Comparison of ENCODE assay signal across 26 cellular contexts in the genomic region with DNA sequence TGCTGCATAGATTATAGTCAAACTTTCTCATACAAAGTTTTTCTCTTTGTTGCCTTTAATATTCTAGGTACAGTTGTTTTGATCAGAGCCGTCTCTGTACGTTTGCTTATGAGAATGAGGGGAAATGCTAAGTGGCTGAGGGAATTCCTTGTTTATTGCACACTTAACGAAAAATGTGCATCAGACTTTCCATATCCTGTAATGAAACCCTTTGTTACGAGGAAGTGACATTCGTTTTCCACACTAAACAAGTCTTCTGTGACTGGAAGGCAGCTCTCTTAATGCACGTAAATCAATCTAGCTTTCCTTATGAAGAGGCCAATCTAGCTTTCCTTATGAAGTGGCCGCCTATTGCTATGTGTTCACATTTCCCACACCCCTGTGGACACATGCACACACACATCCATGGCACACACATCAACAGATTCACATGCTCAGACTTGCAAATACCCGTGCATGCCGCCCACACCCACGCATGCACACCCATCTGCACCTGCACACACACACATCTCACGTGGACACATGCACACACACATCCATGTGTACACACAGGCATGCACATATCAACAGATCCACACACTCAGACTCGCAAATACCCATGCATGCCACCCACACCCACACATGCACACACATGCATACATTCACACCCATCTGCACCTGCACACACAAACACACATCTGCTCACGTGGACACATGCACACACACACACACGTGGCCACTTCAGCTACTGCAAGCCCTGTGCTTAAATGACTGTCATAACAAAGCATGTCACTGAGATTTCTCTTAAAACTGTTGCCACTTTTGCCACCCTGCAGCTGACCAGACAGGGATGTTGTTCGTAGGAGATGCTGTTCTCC.
DNase-seq lines count a peak whose midpoint lies in the region; ATAC-seq, FAIRE-seq and TF ChIP-seq lines count a peak whose summit lies in the region.
"Had no signal": no experiment of that assay in that cellular context is flagged by ENCODE, and none has a peak within 500 bp of the region (broad histone marks: within the 10 kb centered on the region; RNA-seq: fewer than 3 reads in every experiment).

No MANE protein-coding gene starts in this region.

- no peaks in the 10 kb centered on the region for H3K4me1 ChIP-seq in H1 (replicated peaks in 1 of 4; ENCODE audit: control insufficient read depth in 3 of 4, insufficient read depth in 4 of 4, low read length in 3 of 4)
- H3K4me1 ChIP-seq: gastrocnemius medialis, pancreas, suprapubic skin had no signal

- intact Hi-C loops in activated CD4-positive, alpha-beta T cell treated with anti-CD3 and anti-CD28 coated beads for 36 hours (cut with DNase I, micrococcal nuclease) = loop anchor here in 1 of 2 experiments (10.0 kb wide), 1 partner anchor 422 kb away; no protein-coding TSS in a partner anchor

- POLR2A ChIA-PET in activated CD4-positive, alpha-beta T cell treated with anti-CD3 and anti-CD28 coated beads for 36 hours (lab: Charles Lee) = no interaction called here
- POLR2A ChIA-PET in H1 (lab: Charles Lee; ENCODE audit: partially characterized antibody) = no interaction called here

- peak overlapping the region; percentile 48; the same call in 1 of the 2 replicates for H2BK20ac ChIP-seq in H1 (ENCODE audit: low read length)

- H4K20me1 ChIP-seq in H1 (replicated peaks in 1 of 2; ENCODE audit: control insufficient read depth in 1 of 2, insufficient read depth in 2 of 2, low read length in 2 of 2) = peaks cover 0 to 3% of the 10 kb centered on the region in 2 experiments

- no peak overlapping the region for H2BK12ac ChIP-seq in H1 (ENCODE audit: low read depth, low read length)

- H3K79me1 ChIP-seq in H1 (ENCODE audit: low read depth, low read length) = no peaks in the 10 kb centered on the region; the same call in 1 of the 2 replicates

- no peak overlapping the region for H2BK15ac ChIP-seq in H1 (ENCODE audit: low read length)

- H3K27me3 Mint-ChIP-seq in activated CD4-positive, alpha-beta T cell treated with anti-CD3 and anti-CD28 coated beads for 36 hours = peaks cover 20% of the 10 kb centered on the region
- peaks cover 20% of the 10 kb centered on the region for H3K27me3 Mint-ChIP-seq in T-helper 17 cell

- H3K36me3 Mint-ChIP-seq in activated CD4-positive, alpha-beta T cell treated with anti-CD3 and anti-CD28 coated beads for 36 hours (ENCODE audit: low read depth) = no peaks in the 10 kb centered on the region
- H3K36me3 Mint-ChIP-seq in T-helper 17 cell (ENCODE audit: low read depth) = no peaks in the 10 kb centered on the region
- H3K36me3 Mint-ChIP-seq: CD8-positive, alpha-beta T cell; stimulated activated effector memory CD8-positive, alpha-beta T cell treated with anti-CD3 and anti-CD28 coated beads, Interleukin-12 subunit alpha, Interleukin-12 subunit beta, amount 100 ng/mL, for 72 hours had no signal

- 93% methylated on average over 15 of the region's 15 CpGs; no CpG with 5 or more reads in 1 of the 2 experiments for WGBS in H1 (ENCODE audit: extremely low coverage in 1 of 2, insufficient coverage in 1 of 2, insufficient read length in 1 of 2, insufficient replicate concordance in 2 of 2, low coverage in 1 of 2, low lambda C conversion rate in 2 of 2, missing lambda C conversion rate in 1 of 2), 2 experiments

- FAIRE-seq in H1 (lab: Jason Lieb, UNC) = no peak
- FAIRE-seq: A204.1, astrocyte, GM12892, pancreas had no signal

- DNase-seq in activated CD4-positive, alpha-beta T cell treated with anti-CD3 and anti-CD28 coated beads for 36 hours = peak; percentile 26
- DNase-seq in activated CD4-positive, alpha-beta T cell treated with anti-CD3 and anti-CD28 coated beads for 4 hours = no peak
- DNase-seq in stimulated activated CD4-positive, alpha-beta T cell treated with anti-CD3 and anti-CD28 coated beads, Interleukin-15, amount 100 ng/mL, for 24 hours = peak; percentile 23
- no peak for DNase-seq in stimulated activated CD4-positive, alpha-beta T cell treated with anti-CD3 and anti-CD28 coated beads, Interleukin-4, amount 100 ng/mL, for 1 hour
- DNase-seq in H1 (ENCODE audit: low read depth in 1 of 2, low spot score in 2 of 2) = no peak
- no peak for DNase-seq in T-helper 17 cell
- DNase-seq: activated CD8-positive, alpha-beta memory T cell treated with anti-CD3 and anti-CD28 coated beads, Interleukin-2, amount 50 U/mL, for 48 hours; CD8-positive, alpha-beta T cell; central memory CD4-positive, alpha-beta T cell; gastrocnemius medialis; mammary epithelial cell; NCI-H1048; NCI-H1694; pancreas; SHP77 treated with DMSO at 0.1 percent for 48 hours; T-helper 9 cell had no signal

- no peaks in the 10 kb centered on the region for H3K79me2 ChIP-seq in H1 (ENCODE audit: control insufficient read depth in 1 of 2, insufficient read depth in 2 of 2, low read length in 2 of 2)

- no peak overlapping the region for H2AFZ ChIP-seq in H1 (ENCODE audit: low read length)

- no peak for TF ChIP-seq EP300 in H1 (IDR thresholded peaks at IDR 0.05; ENCODE audit: borderline replicate concordance in 1 of 2, low read depth in 2 of 2, low read length in 2 of 2)

- CTCF ChIA-PET in activated CD4-positive, alpha-beta T cell treated with anti-CD3 and anti-CD28 coated beads for 36 hours (lab: Charles Lee) = interaction anchor here (0.7 kb wide), 1 partner anchor 39 kb away, joined by 4 read pairs; no protein-coding TSS in a partner anchor
- CTCF ChIA-PET in H1 (lab: Charles Lee; ENCODE audit: partially characterized antibody) = interaction anchor here (0.7 to 2.1 kb wide), 9 partner anchors 12 to 463 kb away, joined by 3 to 7 read pairs (median 3); no protein-coding TSS in a partner anchor

- H4K8ac ChIP-seq in H1 (ENCODE audit: extremely low read depth, insufficient read depth, low read length) = no peak overlapping the region; the same call in 1 of the 2 replicates

- H3K9me3 Mint-ChIP-seq in activated CD4-positive, alpha-beta T cell treated with anti-CD3 and anti-CD28 coated beads for 36 hours (ENCODE audit: low read depth) = no peaks in the 10 kb centered on the region
- H3K9me3 Mint-ChIP-seq: CD8-positive, alpha-beta T cell; stimulated activated effector memory CD8-positive, alpha-beta T cell treated with anti-CD3 and anti-CD28 coated beads, Interleukin-12 subunit alpha, Interleukin-12 subunit beta, amount 100 ng/mL, for 72 hours had no signal

- no peaks in the 10 kb centered on the region for H3K27me3 ChIP-seq in H1 (replicated peaks in 1 of 4; ENCODE audit: control insufficient read depth in 3 of 4, extremely low read depth in 1 of 4, insufficient read depth in 3 of 4, low read length in 3 of 4)
- H3K27me3 ChIP-seq: gastrocnemius medialis, pancreas, suprapubic skin had no signal

- no peak for TF ChIP-seq RAD21 in H1 (IDR thresholded peaks at IDR 0.05 in 1 of 2, conservative IDR thresholded peaks at IDR 0.05 in 1 of 2; ENCODE audit: low read depth in 2 of 2, low read length in 2 of 2)

- H3K56ac ChIP-seq in H1 (replicated peaks; ENCODE audit: insufficient read length, low read depth, low read length) = no peak overlapping the region

- no peak overlapping the region for H4K5ac ChIP-seq in H1 (ENCODE audit: insufficient read length, low read depth, low read length)

- H3K4me2 ChIP-seq in H1 (ENCODE audit: insufficient read depth in 1 of 2, low read depth in 2 of 2, low read length in 2 of 2) = no peak overlapping the region
- H3K4me2 ChIP-seq: smooth muscle cell had no signal

- no peak overlapping the region for H3K23ac ChIP-seq in H1 (ENCODE audit: insufficient read length)

- H3K14ac ChIP-seq in H1 (ENCODE audit: insufficient read length) = no peak overlapping the region

- no peak overlapping the region for H3K27ac ChIP-seq in H1 (ENCODE audit: low read depth, low read length)
- H3K27ac ChIP-seq: gastrocnemius medialis, pancreas, suprapubic skin, VCaP had no signal

- H2AK5ac ChIP-seq in H1 (ENCODE audit: low read depth, low read length) = peak overlapping the region; percentile 76; the same call in 1 of the 2 replicates

- H3K4me3 Mint-ChIP-seq in activated CD4-positive, alpha-beta T cell treated with anti-CD3 and anti-CD28 coated beads for 36 hours = no peak overlapping the region
- H3K4me3 Mint-ChIP-seq in T-helper 17 cell = no peak overlapping the region
- H3K4me3 Mint-ChIP-seq: CD8-positive, alpha-beta T cell; stimulated activated effector memory CD8-positive, alpha-beta T cell treated with anti-CD3 and anti-CD28 coated beads, Interleukin-12 subunit alpha, Interleukin-12 subunit beta, amount 100 ng/mL, for 72 hours had no signal

- peaks cover 35% of the 10 kb centered on the region for H3K4me1 Mint-ChIP-seq in activated CD4-positive, alpha-beta T cell treated with anti-CD3 and anti-CD28 coated beads for 36 hours
- peaks cover 18% of the 10 kb centered on the region for H3K4me1 Mint-ChIP-seq in T-helper 17 cell
- H3K4me1 Mint-ChIP-seq: stimulated activated effector memory CD8-positive, alpha-beta T cell treated with anti-CD3 and anti-CD28 coated beads, Interleukin-12 subunit alpha, Interleukin-12 subunit beta, amount 100 ng/mL, for 72 hours had no signal

- no peak overlapping the region for H3K18ac ChIP-seq in H1 (ENCODE audit: extremely low read depth, low read length)

- H3K36me3 ChIP-seq in H1 (ENCODE audit: control insufficient read depth in 2 of 4, insufficient read depth in 4 of 4, low read length in 3 of 4) = no peaks in the 10 kb centered on the region; a peak in 2 of 8 replicates
- H3K36me3 ChIP-seq: gastrocnemius medialis, pancreas, suprapubic skin had no signal

- no peak for TF ChIP-seq POLR2A in H1 (IDR thresholded peaks at IDR 0.05; ENCODE audit: control extremely low read depth in 1 of 2, low read depth in 2 of 2, low read length in 2 of 2)

- H3K23me2 ChIP-seq in H1 (ENCODE audit: low read depth, low read length) = no peaks in the 10 kb centered on the region; the same call in 1 of the 2 replicates

- H3K9me3 ChIP-seq in H1 (ENCODE audit: insufficient read depth in 2 of 2, low read depth in 1 of 2, low read length in 1 of 2) (no peaks in the 10 kb centered on the region), T-helper 17 cell (ENCODE audit: control insufficient read depth, low read length, poor library complexity, severe bottlenecking) (no peaks in the 10 kb centered on the region)
- H3K9me3 ChIP-seq: gastrocnemius medialis, pancreas, suprapubic skin had no signal

- no peak overlapping the region for H3K9ac ChIP-seq in H1 (replicated peaks in 1 of 4; ENCODE audit: extremely low read depth in 1 of 4, low read depth in 3 of 4, low read length in 3 of 4)

- H2BK120ac ChIP-seq in H1 (replicated peaks; ENCODE audit: low read depth, low read length) = no peak overlapping the region

- no peak overlapping the region for H3K4ac ChIP-seq in H1 (replicated peaks; ENCODE audit: insufficient read length, low read depth, low read length)

- H4K91ac ChIP-seq in H1 (replicated peaks; ENCODE audit: insufficient read length, low read length) = no peak overlapping the region

- H3K4me3 ChIP-seq in H1 (ENCODE audit: extremely low read depth in 1 of 4, insufficient read depth in 2 of 4, low read depth in 3 of 4, low read length in 4 of 4) = no peak overlapping the region
- H3K4me3 ChIP-seq: gastrocnemius medialis, pancreas, smooth muscle cell, suprapubic skin had no signal

- no peak for TF ChIP-seq CTCF in H1 (IDR thresholded peaks at IDR 0.05; ENCODE audit: control extremely low read depth in 1 of 3, insufficient read depth in 1 of 3, low read depth in 1 of 3, low read length in 3 of 3)

- peak; percentile 54 for ATAC-seq in activated CD4-positive, alpha-beta T cell treated with anti-CD3 and anti-CD28 coated beads for 36 hours
- ATAC-seq in HG03139 (IDR thresholded peaks at IDR 0.05; ENCODE audit: unreplicated experiment) = no peak
- ATAC-seq in HG03159 (IDR thresholded peaks at IDR 0.05; ENCODE audit: unreplicated experiment) = no peak
- no peak for ATAC-seq in T-helper 17 cell
- ATAC-seq: CD8-positive, alpha-beta T cell; Panc1; stimulated activated effector memory CD8-positive, alpha-beta T cell treated with anti-CD3 and anti-CD28 coated beads, Interleukin-12 subunit alpha, Interleukin-12 subunit beta, amount 100 ng/mL, for 72 hours had no signal

- H3K27ac Mint-ChIP-seq in activated CD4-positive, alpha-beta T cell treated with anti-CD3 and anti-CD28 coated beads for 36 hours = peak overlapping the region; percentile 35
- no peak overlapping the region for H3K27ac Mint-ChIP-seq in T-helper 17 cell
- H3K27ac Mint-ChIP-seq: CD8-positive, alpha-beta T cell; stimulated activated effector memory CD8-positive, alpha-beta T cell treated with anti-CD3 and anti-CD28 coated beads, Interleukin-12 subunit alpha, Interleukin-12 subunit beta, amount 100 ng/mL, for 72 hours had no signal

- H2BK5ac ChIP-seq in H1 (ENCODE audit: low read depth, low read length) = no peak overlapping the region

Comparison
In these comparisons a context has a peak if more than half of its experiments do, and no peak if none do; other contexts are left out.
1. DNase-seq: peak in activated CD4-positive, alpha-beta T cell treated with anti-CD3 and anti-CD28 coated beads for 36 hours (single experiment) and stimulated activated CD4-positive, alpha-beta T cell treated with anti-CD3 and anti-CD28 coated beads, Interleukin-15, amount 100 ng/mL, for 24 hours (single experiment); none in activated CD4-positive, alpha-beta T cell treated with anti-CD3 and anti-CD28 coated beads for 4 hours (0 of 2), stimulated activated CD4-positive, alpha-beta T cell treated with anti-CD3 and anti-CD28 coated beads, Interleukin-4, amount 100 ng/mL, for 1 hour (single experiment), H1 (0 of 2) and T-helper 17 cell (0 of 3).